ENCODE assay signal across 8 cellular contexts in genomic region chr2:236343400-236344161, GRCh38.
DNase-seq lines count a peak whose midpoint lies in the region; ATAC-seq and TF ChIP-seq lines count a peak whose summit lies in the region.

No MANE protein-coding gene starts in this region.

- no CpG with 5 or more reads among the region's 10 CpGs for WGBS in iPS DF 6.9 (ENCODE audit: insufficient coverage, insufficient read length)

- no peak overlapping the region for H2AFZ ChIP-seq in Karpas-422 (ENCODE audit: low read length)

- no peaks in the 10 kb centered on the region for H3K9me2 ChIP-seq in Karpas-422 (replicated peaks; ENCODE audit: insufficient read depth, low read length)

- TF ChIP-seq CTCF in astrocyte of the spinal cord (IDR thresholded peaks at IDR 0.05; ENCODE audit: low read depth, low read length): peak; percentile 90

- H3K4me2 ChIP-seq in Karpas-422 (ENCODE audit: low read depth, low read length, poor library complexity, severe bottlenecking): no peak overlapping the region

- no peaks in the 10 kb centered on the region for H3K36me3 ChIP-seq in Karpas-422 (ENCODE audit: insufficient read depth, low read length)
- no peaks in the 10 kb centered on the region for H3K36me3 ChIP-seq in iPS DF 6.9 (ENCODE audit: control insufficient read depth, insufficient read depth, low read length)

- in situ Hi-C loops in astrocyte of the spinal cord (cut with HindIII; ENCODE audit: low sequenced_read_pairs): no loop called here

- H3K9me3 ChIP-seq in Karpas-422 (ENCODE audit: low read length) (no peaks in the 10 kb centered on the region), iPS DF 6.9 (ENCODE audit: control insufficient read depth, insufficient read depth, low read length) (no peaks in the 10 kb centered on the region)

- ATAC-seq in GM21825 (IDR thresholded peaks at IDR 0.05; ENCODE audit: unreplicated experiment): no peak

- DNase-seq in NCI-H1417 (lab: John Stamatoyannopoulos, UW): peak; percentile 33 to 76 (median 73)
- DNase-seq in NCI-H1417 treated with DMSO at 0.1 percent for 48 hours (lab: John Stamatoyannopoulos, UW): no peak
- peak; percentile 90 for DNase-seq in Karpas-422
- peak; percentile 17 for DNase-seq in SHP77 treated with DMSO at 0.1 percent for 48 hours (lab: John Stamatoyannopoulos, UW)
- peak; percentile 79 for DNase-seq in astrocyte of the spinal cord (ENCODE audit: low read depth, low spot score)
- DNase-seq in iPS DF 6.9 (ENCODE audit: low read depth, low spot score): peak; percentile 52
- DNase-seq in stimulated activated CD4-positive, alpha-beta T cell treated with anti-CD3 and anti-CD28 coated beads, Interleukin-12 subunit alpha, Interleukin-12 subunit beta, amount 100 ng/mL, for 4 hours: peak; percentile 26

- H3K79me2 ChIP-seq in Karpas-422 (ENCODE audit: low read length): no peaks in the 10 kb centered on the region

- H3K27me3 ChIP-seq in Karpas-422 (ENCODE audit: low read length) (no peaks in the 10 kb centered on the region), iPS DF 6.9 (ENCODE audit: control insufficient read depth, insufficient read depth, low read length) (no peaks in the 10 kb centered on the region)

- H4K20me1 ChIP-seq in Karpas-422 (ENCODE audit: insufficient read depth, low read depth, low read length): no peaks in the 10 kb centered on the region

- H3K9ac ChIP-seq in Karpas-422 (ENCODE audit: low read length): no peak overlapping the region

- no peak overlapping the region for H3K4me3 ChIP-seq in Karpas-422 (ENCODE audit: low read length)
- no peak overlapping the region for H3K4me3 ChIP-seq in astrocyte of the spinal cord (ENCODE audit: low read depth, low read length)
- no peak overlapping the region for H3K4me3 ChIP-seq in iPS DF 6.9 (ENCODE audit: low read length)

- no peak overlapping the region for H3K27ac ChIP-seq in Karpas-422 (ENCODE audit: low read length)
- no peak overlapping the region for H3K27ac ChIP-seq in iPS DF 6.9 (ENCODE audit: low read length)

- H3K4me1 ChIP-seq in Karpas-422 (ENCODE audit: low read length) (no peaks in the 10 kb centered on the region), iPS DF 6.9 (ENCODE audit: control insufficient read depth, insufficient read depth, low read length) (no peaks in the 10 kb centered on the region; the same call in 1 of the 2 replicates)
